ENCODE assay signal across 21 cellular contexts in the genomic region with DNA sequence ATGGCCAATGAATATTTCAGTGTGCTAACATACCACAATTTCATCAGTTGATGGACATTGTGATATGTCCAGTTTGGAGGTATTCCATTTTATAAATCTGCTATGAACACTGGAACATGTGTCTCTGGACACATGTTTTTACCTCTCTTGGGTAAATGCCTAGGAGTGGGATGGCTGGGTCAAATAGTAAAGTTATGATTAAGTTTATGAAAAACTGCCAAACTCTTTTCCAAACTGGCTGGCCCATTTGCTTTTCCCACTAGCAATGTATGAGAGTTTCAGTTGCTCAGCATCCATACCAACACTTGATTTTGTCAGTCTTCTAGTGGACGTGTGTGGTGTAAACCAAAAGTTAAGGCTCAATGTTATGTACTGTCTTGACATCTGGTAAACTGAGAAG. TPM values are rescaled to one million over a fixed set of nuclear protein-coding genes. Genes with fewer than 3 reads are reported as not detected.
DNase-seq lines count a peak whose midpoint lies in the region; TF ChIP-seq lines count a peak whose summit lies in the region.
"Had no signal": no experiment of that assay in that cellular context is flagged by ENCODE, and none has a peak within 500 bp of the region (broad histone marks: within the 10 kb centered on the region; RNA-seq: fewer than 3 reads in every experiment).

No MANE protein-coding gene starts in this region.

- H3K36me3 ChIP-seq in brain microvascular endothelial cell (replicated peaks), result no peaks in the 10 kb centered on the region
- no peaks in the 10 kb centered on the region for H3K36me3 ChIP-seq in skeletal muscle satellite cell (ENCODE audit: insufficient read depth, low read length)
- H3K36me3 ChIP-seq: MG63 had no signal

- H3K4me1 ChIP-seq in skeletal muscle satellite cell (ENCODE audit: control insufficient read depth, insufficient read depth, low read length), result peaks cover 11% of the 10 kb centered on the region
- H3K4me1 ChIP-seq: A549 had no signal

- H3K9me3 ChIP-seq in skeletal muscle satellite cell (replicated peaks; ENCODE audit: low read length), result no peaks in the 10 kb centered on the region
- H3K9me3 ChIP-seq: A549, MG63 had no signal

- no peak for TF ChIP-seq CTCF in brain microvascular endothelial cell (IDR thresholded peaks at IDR 0.05; ENCODE audit: low read depth, low read length, missing control alignments)
- no peak for TF ChIP-seq CTCF in fibroblast of mammary gland (conservative IDR thresholded peaks at IDR 0.05; ENCODE audit: control insufficient read depth, insufficient read depth, low read depth, low read length)

- peak overlapping the region; percentile 26 for H3K4me2 ChIP-seq in skeletal muscle satellite cell (ENCODE audit: low read length)
- H3K4me2 ChIP-seq: A549 had no signal

- peak overlapping the region; percentile 54 for H3K27ac ChIP-seq in brain microvascular endothelial cell
- H3K27ac ChIP-seq: A549, C4-2B, RWPE1, SK-N-MC had no signal

- DNase-seq in HCEC 1CT (peak; percentile 32), brain microvascular endothelial cell (no peak), fibroblast of mammary gland (ENCODE audit: low read depth) (peak; percentile 66), NCI-H1105 treated with DMSO at 0.1 percent for 48 hours (lab: John Stamatoyannopoulos, UW) (no peak), NK-92 (lab: John Stamatoyannopoulos, UW; ENCODE audit: unreplicated experiment) (no peak), midbrain (lab: John Stamatoyannopoulos, UW) (no peak)
- DNase-seq: CD8-positive, alpha-beta memory T cell; DMS79; GDM1; H7; KG1; MG63; NCI-H2029 treated with DMSO at 0.1 percent for 48 hours; NCI-H510A; SHP77 had no signal

- no peak overlapping the region for H3K4me3 ChIP-seq in brain microvascular endothelial cell (ENCODE audit: low read depth, low read length)
- H3K4me3 ChIP-seq in fibroblast of mammary gland (ENCODE audit: control insufficient read depth, low read depth, low read length), result no peak overlapping the region
- H3K4me3 ChIP-seq in skeletal muscle satellite cell (ENCODE audit: low read length), result no peak overlapping the region
- H3K4me3 ChIP-seq: A549, GM12878, MG63, SK-N-MC had no signal

- in situ Hi-C loops in brain microvascular endothelial cell (cut with HindIII; ENCODE audit: low pct_ligation_motif_present, low sequenced_read_pairs), result no loop called here

- H3K27me3 ChIP-seq in brain microvascular endothelial cell (replicated peaks) (no peaks in the 10 kb centered on the region), skeletal muscle satellite cell (ENCODE audit: control insufficient read depth, insufficient read depth, low read length) (no peaks in the 10 kb centered on the region)
- H3K27me3 ChIP-seq: MG63 had no signal

- no peak overlapping the region for H3K9ac ChIP-seq in skeletal muscle satellite cell (ENCODE audit: low read depth, low read length)

RNA-seq across cellular contexts. Expression of a gene that starts 40.5 kb away (rescaled TPM):
- total RNA-seq in skeletal muscle satellite cell (2012; rRNA removed), result 14.0 and 17.5 TPM in 2 replicates

RNA-seq across cellular contexts. Expression of a gene that starts 40.8 kb away (rescaled TPM):
- 19.0 and 28.6 TPM in 2 replicates for total RNA-seq in skeletal muscle satellite cell (2012; rRNA removed)

Comparison
In these comparisons a context has a peak if more than half of its experiments do, and no peak if none do; other contexts are left out.
1. DNase-seq: peak in HCEC 1CT (single experiment) and fibroblast of mammary gland (single experiment); none in brain microvascular endothelial cell (single experiment), NCI-H1105 treated with DMSO at 0.1 percent for 48 hours (single experiment), NK-92 (single experiment) and midbrain (single experiment).